In genomic region chr14:24673534-24674203, GRCh38 we compare ENCODE assay signal across 9 cellular contexts. TPM values are rescaled to one million over a fixed set of nuclear protein-coding genes. Genes with fewer than 3 reads are reported as not detected.
DNase-seq lines count a peak whose midpoint lies in the region; ATAC-seq, FAIRE-seq and TF ChIP-seq lines count a peak whose summit lies in the region.
"Had no signal": no experiment of that assay in that cellular context is flagged by ENCODE, and none has a peak within 500 bp of the region (broad histone marks: within the 10 kb centered on the region; RNA-seq: fewer than 3 reads in every experiment).

No MANE protein-coding gene starts in this region.

- peaks cover 79% of the 10 kb centered on the region for H3K4me1 Mint-ChIP-seq in activated CD4-positive, alpha-beta memory T cell treated with anti-CD3 and anti-CD28 coated beads for 36 hours (ENCODE audit: low read depth)
- H3K4me1 Mint-ChIP-seq in naive B cell: peaks cover 36 to 57% (median 47%) of the 10 kb centered on the region in 3 donors

- H3K4me3 Mint-ChIP-seq in activated CD4-positive, alpha-beta memory T cell treated with anti-CD3 and anti-CD28 coated beads for 36 hours: peak overlapping the region; percentile 62
- H3K4me3 Mint-ChIP-seq in naive B cell: peak overlapping the region; percentile 72 to 92 (median 88)

- peaks cover 1% of the 10 kb centered on the region for H3K36me3 Mint-ChIP-seq in activated CD4-positive, alpha-beta memory T cell treated with anti-CD3 and anti-CD28 coated beads for 36 hours
- H3K36me3 Mint-ChIP-seq in naive B cell: peaks cover under 1 to 2% of the 10 kb centered on the region in 2 donors

- CTCF ChIA-PET in activated CD4-positive, alpha-beta memory T cell treated with anti-CD3 and anti-CD28 coated beads for 36 hours (lab: Charles Lee): interaction anchor here (1.5 to 4.1 kb wide), 7 partner anchors 10 to 68 kb away, joined by 4 to 19 read pairs (median 4); partner anchors contain the start of gene GZMB

- peak overlapping the region; percentile 94 for H3K27ac Mint-ChIP-seq in activated CD4-positive, alpha-beta memory T cell treated with anti-CD3 and anti-CD28 coated beads for 36 hours
- H3K27ac Mint-ChIP-seq in naive B cell: peak overlapping the region; percentile 94 to 98 (median 96)

- no peaks in the 10 kb centered on the region for H3K27me3 Mint-ChIP-seq in activated CD4-positive, alpha-beta memory T cell treated with anti-CD3 and anti-CD28 coated beads for 36 hours
- H3K27me3 Mint-ChIP-seq in naive B cell: no peaks in the 10 kb centered on the region

- DNase-seq in activated CD4-positive, alpha-beta memory T cell treated with anti-CD3 and anti-CD28 coated beads for 36 hours: peak; percentile 83
- DNase-seq in naive B cell (no peak), COLO668 (lab: John Stamatoyannopoulos, UW; ENCODE audit: unreplicated experiment) (no peak), GM19240 (ENCODE audit: insufficient read length, low spot score) (no peak), RCC 7860 (ENCODE audit: low spot score) (no peak)

- peaks cover 4% of the 10 kb centered on the region for H3K9me3 Mint-ChIP-seq in activated CD4-positive, alpha-beta memory T cell treated with anti-CD3 and anti-CD28 coated beads for 36 hours
- peaks cover 0 to 9% (median 0%) of the 10 kb centered on the region in 7 donors for H3K9me3 Mint-ChIP-seq in naive B cell

- POLR2A ChIA-PET in activated CD4-positive, alpha-beta memory T cell treated with anti-CD3 and anti-CD28 coated beads for 36 hours (lab: Charles Lee): interaction anchor here (1.0 to 2.9 kb wide), 6 partner anchors 10 to 230 kb away, joined by 3 to 16 read pairs (median 3); partner anchors contain the start of genes GZMB and GZMH

- no peak for FAIRE-seq in RCC 7860 (lab: Jason Lieb, UNC)
- FAIRE-seq: islet of Langerhans had no signal

- intact Hi-C loops in activated CD4-positive, alpha-beta memory T cell treated with anti-CD3 and anti-CD28 coated beads for 36 hours (cut with micrococcal nuclease): loop anchor here (1.0 kb wide), 4 partner anchors 8 to 231 kb away; partner anchors contain the start of genes GZMB and SDR39U1

- ATAC-seq in GM19452 (IDR thresholded peaks at IDR 0.05; ENCODE audit: unreplicated experiment): peak; percentile 72
- peak; percentile 67 for ATAC-seq in HG03442 (IDR thresholded peaks at IDR 0.05; ENCODE audit: unreplicated experiment)
- peak; percentile 22 to 25 for ATAC-seq in naive B cell (ENCODE audit: low read depth in 2 of 2)
- no peak for ATAC-seq in SK-N-SH treated with all-trans-retinoic acid at 6 μM for 48 hours

TF ChIP-seq in SK-N-SH treated with all-trans-retinoic acid at 6 μM for 48 hours, 23 proteins besides CTCF, POLR2A, EP300 and RAD21:
- no peak for TF ChIP-seq ZFP3 (CRISPR knock-in tag; IDR thresholded peaks at IDR 0.05)
- no peak for TF ChIP-seq ZNF70 (CRISPR knock-in tag; IDR thresholded peaks at IDR 0.05)
- no peak for TF ChIP-seq ZC3H10 (CRISPR knock-in tag; IDR thresholded peaks at IDR 0.05)
TF ChIP-seq in SK-N-SH treated with all-trans-retinoic acid at 6 μM for 48 hours: peak in this region for 0.

RNA-seq across cellular contexts. Expression of gene GZMB, which starts 39.7 kb away (rescaled TPM):
- 1,000 to 10,000 TPM; 2,258 to 2,294 TPM for total RNA-seq in activated CD4-positive, alpha-beta memory T cell treated with anti-CD3 and anti-CD28 coated beads for 36 hours
- 1 to 10 TPM; 1.1 to 3.2 (median 2.6) TPM for polyA plus RNA-seq in naive B cell (ENCODE audit: low read depth in 6 of 6)
